In genomic region chr7:74306737-74307469, GRCh38 we compare ENCODE assay signal across 8 cellular contexts. TPM values are rescaled to one million over a fixed set of nuclear protein-coding genes. Genes with fewer than 3 reads are reported as not detected.
DNase-seq lines count a peak whose midpoint lies in the region; ATAC-seq and TF ChIP-seq lines count a peak whose summit lies in the region.

No MANE protein-coding gene starts in this region.

- H3K36me3 Mint-ChIP-seq in stimulated activated naive B cell treated with anti-CD40 and anti-IgM and Interleukin-4, amounts not matched to agents 10 μg/mL and 1 μg/mL and 100 μg/mL, for 72 hours = peaks cover 5 to 19% of the 10 kb centered on the region in 2 donors

- peaks cover 28 to 43% of the 10 kb centered on the region in 2 donors for H3K4me1 Mint-ChIP-seq in stimulated activated naive B cell treated with anti-CD40 and anti-IgM and Interleukin-4, amounts not matched to agents 10 μg/mL and 1 μg/mL and 100 μg/mL, for 72 hours

- no peaks in the 10 kb centered on the region for H3K27me3 Mint-ChIP-seq in stimulated activated naive B cell treated with anti-CD40 and anti-IgM and Interleukin-4, amounts not matched to agents 10 μg/mL and 1 μg/mL and 100 μg/mL, for 72 hours

- no peaks in the 10 kb centered on the region for H3K9me3 ChIP-seq in adrenal gland (replicated peaks in 1 of 3)

- peaks cover 21% of the 10 kb centered on the region for H3K4me1 ChIP-seq in ACC112 (ENCODE audit: control insufficient read depth, insufficient read depth, low read length, unreplicated experiment)
- H3K4me1 ChIP-seq in adrenal gland (replicated peaks in 1 of 2) = peaks cover 13 to 23% of the 10 kb centered on the region in 2 donors

- H3K27ac ChIP-seq in ACC112 (ENCODE audit: low read depth, low read length) (peak overlapping the region; percentile 21; the same call in 1 of the 2 replicates), adrenal gland (peak overlapping the region in 4 of 5 donors; percentile 18 to 65 (median 50))

- ATAC-seq in GM21447 (IDR thresholded peaks at IDR 0.05; ENCODE audit: unreplicated experiment) = peak; percentile 65
- peak; percentile 59 to 60 for ATAC-seq in stimulated activated naive B cell treated with anti-CD40 and anti-IgM and Interleukin-4, amounts not matched to agents 10 μg/mL and 1 μg/mL and 100 μg/mL, for 72 hours (replicated peaks)

- H3K9me3 Mint-ChIP-seq in stimulated activated naive B cell treated with anti-CD40 and anti-IgM and Interleukin-4, amounts not matched to agents 10 μg/mL and 1 μg/mL and 100 μg/mL, for 72 hours = no peaks in the 10 kb centered on the region

- H3K27me3 ChIP-seq in ACC112 (ENCODE audit: insufficient read depth, low read length) (no peaks in the 10 kb centered on the region), adrenal gland (no peaks in the 10 kb centered on the region)

- DNase-seq in adrenal gland = peak; percentile 59 to 82 (median 80)
- DNase-seq in hypothalamus (lab: John Stamatoyannopoulos, UW) = peak in 49 of 51 donors; percentile 20 to 93 (median 70)
- no peak for DNase-seq in stimulated activated naive B cell treated with anti-CD40 and anti-IgM and Interleukin-4, amounts not matched to agents 10 μg/mL and 1 μg/mL and 100 μg/mL, for 72 hours
- no peak for DNase-seq in stimulated activated CD4-positive, alpha-beta T cell treated with anti-CD3 and anti-CD28 coated beads, Interleukin-4, amount 100 ng/mL, for 4 hours
- DNase-seq in T-helper 9 cell = no peak
- no peak for DNase-seq in NCI-H526 (lab: John Stamatoyannopoulos, UW)

- H3K4me3 ChIP-seq in ACC112 (ENCODE audit: low read depth, low read length) = no peak overlapping the region; the same call in 1 of the 2 replicates
- peak overlapping the region in 1 of 4 donors; percentile 27 for H3K4me3 ChIP-seq in adrenal gland

- H2AFZ ChIP-seq in ACC112 (ENCODE audit: low read length, unreplicated experiment) = peak overlapping the region; percentile 13

- peak overlapping the region; percentile 79 for H3K27ac Mint-ChIP-seq in stimulated activated naive B cell treated with anti-CD40 and anti-IgM and Interleukin-4, amounts not matched to agents 10 μg/mL and 1 μg/mL and 100 μg/mL, for 72 hours

- TF ChIP-seq CTCF in adrenal gland (IDR thresholded peaks at IDR 0.05) = no peak

- WGBS in adrenal gland, 4 donors = 16 to 22% (median 18%) methylated on average over 18 to 20 of the region's 20 CpGs

- H3K79me2 ChIP-seq in ACC112 (ENCODE audit: control insufficient read depth, insufficient read depth, low read length, unreplicated experiment) = peaks cover 17% of the 10 kb centered on the region

- no peaks in the 10 kb centered on the region for H3K36me3 ChIP-seq in ACC112 (ENCODE audit: insufficient read depth, low read length)
- H3K36me3 ChIP-seq in adrenal gland (replicated peaks in 1 of 2) = no peaks in the 10 kb centered on the region

- TF ChIP-seq POLR2A in adrenal gland (IDR thresholded peaks at IDR 0.05) = no peak

- intact Hi-C loops in adrenal gland (cut with DNase I) = no loop called here

- peak overlapping the region; percentile 72 to 73 for H3K4me3 Mint-ChIP-seq in stimulated activated naive B cell treated with anti-CD40 and anti-IgM and Interleukin-4, amounts not matched to agents 10 μg/mL and 1 μg/mL and 100 μg/mL, for 72 hours

RNA-seq across cellular contexts. Expression of gene CLIP2, which starts 17.7 kb away (rescaled TPM):
- 10 to 100 TPM; 19.8 to 48.6 (median 26.6) TPM for total RNA-seq in adrenal gland
- 10 to 100 TPM in 1 of 3 donors, 1 to 10 TPM in 2; 6.8 to 27.7 (median 8.2) TPM for polyA plus RNA-seq in adrenal gland

RNA-seq across cellular contexts. Expression of gene RFC2, which starts 52.7 kb away (rescaled TPM):
- 10 to 100 TPM; 12.0 to 19.4 (median 14.6) TPM for total RNA-seq in adrenal gland
- polyA plus RNA-seq in adrenal gland = 10 to 100 TPM in 2 of 3 donors, 1 to 10 TPM in 1; 9.3 to 18.0 (median 12.3) TPM

Comparison
In these comparisons a context has a peak if more than half of its experiments do, and no peak if none do; other contexts are left out.
1. DNase-seq: peak in adrenal gland (7 of 7) and hypothalamus (49 of 51); none in stimulated activated naive B cell treated with anti-CD40 and anti-IgM and Interleukin-4, amounts not matched to agents 10 μg/mL and 1 μg/mL and 100 μg/mL, for 72 hours (single experiment), stimulated activated CD4-positive, alpha-beta T cell treated with anti-CD3 and anti-CD28 coated beads, Interleukin-4, amount 100 ng/mL, for 4 hours (0 of 2), T-helper 9 cell (single experiment) and NCI-H526 (0 of 2).